Comparison of ENCODE assay signal across 13 cellular contexts in the genomic region with DNA sequence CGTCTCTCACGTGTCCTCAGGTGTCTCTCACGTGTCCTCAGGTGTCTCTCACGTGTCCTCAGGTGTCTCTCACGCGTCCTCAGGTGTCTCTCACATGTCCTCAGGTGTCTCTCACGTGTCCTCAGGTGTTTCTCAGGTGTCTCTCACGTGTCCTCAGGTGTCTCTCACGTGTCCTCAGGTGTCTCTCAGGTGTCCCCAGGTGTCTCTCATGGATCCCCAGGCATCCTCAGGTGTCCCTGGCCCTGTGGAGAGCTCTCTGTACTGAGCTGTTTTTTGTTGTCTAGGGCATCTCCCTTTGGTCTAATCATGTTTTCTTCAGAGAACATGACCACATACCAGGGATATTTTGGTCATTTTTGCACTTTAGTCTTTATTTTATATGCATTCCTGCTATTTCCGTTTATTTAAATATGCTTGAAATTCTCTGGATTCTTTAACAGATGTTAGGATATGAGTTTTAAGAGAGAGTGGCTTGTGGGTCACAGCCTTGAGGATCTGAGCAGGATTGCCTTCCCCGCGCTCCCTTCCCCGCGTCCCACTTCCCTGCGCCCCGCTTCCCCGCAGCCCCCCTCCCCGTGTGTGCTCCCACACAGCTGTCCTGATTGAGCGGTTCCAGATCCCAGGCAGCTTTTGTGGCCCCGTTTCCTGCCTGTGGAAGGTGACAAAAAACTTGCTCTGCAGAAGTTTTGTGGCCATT. TPM values are rescaled to one million over a fixed set of nuclear protein-coding genes. Genes with fewer than 3 reads are reported as not detected.
DNase-seq lines count a peak whose midpoint lies in the region; ATAC-seq and TF ChIP-seq lines count a peak whose summit lies in the region.
"Had no signal": no experiment of that assay in that cellular context is flagged by ENCODE, and none has a peak within 500 bp of the region (broad histone marks: within the 10 kb centered on the region; RNA-seq: fewer than 3 reads in every experiment).

No MANE protein-coding gene starts in this region.

- H3K79me1 ChIP-seq in mesenchymal stem cell (replicated peaks; ENCODE audit: low read length, poor library complexity, severe bottlenecking): peaks cover 43% of the 10 kb centered on the region

- no peak overlapping the region for H3K4me3 ChIP-seq in HFF-Myc (replicated peaks; ENCODE audit: low read depth, low read length)
- no peak overlapping the region for H3K4me3 ChIP-seq in choroid plexus epithelial cell (ENCODE audit: low read depth, low read length)
- no peak overlapping the region for H3K4me3 ChIP-seq in mesenchymal stem cell (ENCODE audit: insufficient read depth in 1 of 2, low read depth in 1 of 2, low read length in 2 of 2)
- H3K4me3 ChIP-seq: BLaER1 had no signal

- no peak overlapping the region for H2BK120ac ChIP-seq in mesenchymal stem cell (ENCODE audit: low read depth, low read length)

- peaks cover 18% of the 10 kb centered on the region for H3K4me1 ChIP-seq in mesenchymal stem cell (ENCODE audit: control insufficient read depth, insufficient read depth, low read depth, low read length)
- H3K4me1 ChIP-seq: BLaER1 had no signal

- WGBS in mesenchymal stem cell: 82% methylated on average over 20 of the region's 20 CpGs

- no peak for ATAC-seq in HG02884 (IDR thresholded peaks at IDR 0.05; ENCODE audit: unreplicated experiment)
- ATAC-seq in GM18867 (IDR thresholded peaks at IDR 0.05; ENCODE audit: unreplicated experiment): no peak
- ATAC-seq in GM18519 (IDR thresholded peaks at IDR 0.05; ENCODE audit: low FRiP score, unreplicated experiment): no peak
- ATAC-seq: activated CD4-positive, CD25-positive, alpha-beta regulatory T cell treated with anti-CD3 and anti-CD28 coated beads, Interleukin-2, amount 50 U/mL, for 24 hours had no signal

- peaks cover 46 to 64% of the 10 kb centered on the region in 2 experiments for H3K36me3 ChIP-seq in mesenchymal stem cell (ENCODE audit: control insufficient read depth in 1 of 2, insufficient read depth in 2 of 2, low read depth in 1 of 2, low read length in 2 of 2)

- TF ChIP-seq CTCF in HFF-Myc (IDR thresholded peaks at IDR 0.05; ENCODE audit: low read depth, low read length, missing control alignments) (no peak), choroid plexus epithelial cell (conservative IDR thresholded peaks at IDR 0.05; ENCODE audit: low read depth, low read length) (no peak)

- H3K18ac ChIP-seq in mesenchymal stem cell (ENCODE audit: low read depth in 1 of 2, low read length in 2 of 2): no peak overlapping the region

- H3K14ac ChIP-seq in mesenchymal stem cell (ENCODE audit: low read length in 2 of 2): no peak overlapping the region

- peak overlapping the region; percentile 51 for H3K27ac ChIP-seq in mesenchymal stem cell (ENCODE audit: low read length, poor library complexity, severe bottlenecking)
- H3K27ac ChIP-seq: BLaER1 had no signal

- no peak overlapping the region for H2AFZ ChIP-seq in mesenchymal stem cell (ENCODE audit: low read depth, low read length)

- no peak overlapping the region for H3K4me2 ChIP-seq in mesenchymal stem cell (ENCODE audit: low read length, poor library complexity, severe bottlenecking)
- H3K4me2 ChIP-seq: BLaER1 had no signal

- no peak overlapping the region for H4K8ac ChIP-seq in mesenchymal stem cell (ENCODE audit: low read length)

- H2BK15ac ChIP-seq in mesenchymal stem cell (ENCODE audit: low read depth, poor library complexity, severe bottlenecking): no peak overlapping the region

- H3K4ac ChIP-seq in mesenchymal stem cell (ENCODE audit: low read depth in 1 of 2, low read length in 2 of 2): no peak overlapping the region

- H3K9me3 ChIP-seq in mesenchymal stem cell (ENCODE audit: control insufficient read depth, low read length): no peaks in the 10 kb centered on the region
- H3K9me3 ChIP-seq: BLaER1 had no signal

- no peaks in the 10 kb centered on the region for H3K27me3 ChIP-seq in mesenchymal stem cell (ENCODE audit: control insufficient read depth in 1 of 2, insufficient read depth in 1 of 2, low read length in 2 of 2)
- H3K27me3 ChIP-seq: BLaER1 had no signal

- no peak overlapping the region for H2AK5ac ChIP-seq in mesenchymal stem cell (ENCODE audit: low read length, severe bottlenecking)

- H4K91ac ChIP-seq in mesenchymal stem cell (ENCODE audit: low read length): no peak overlapping the region

- no peak overlapping the region for H2BK12ac ChIP-seq in mesenchymal stem cell (ENCODE audit: low read length in 2 of 2)

- H2BK5ac ChIP-seq in mesenchymal stem cell (ENCODE audit: low read depth, low read length, poor library complexity, severe bottlenecking): no peak overlapping the region

- no peak overlapping the region for H3K9ac ChIP-seq in mesenchymal stem cell (ENCODE audit: low read length)
- H3K9ac ChIP-seq: BLaER1 had no signal

- no peak overlapping the region for H3K23ac ChIP-seq in mesenchymal stem cell (ENCODE audit: low read length in 2 of 2)

- DNase-seq in AG08395 (ENCODE audit: low spot score) (peak; percentile 52), HFF-Myc (ENCODE audit: extremely low read depth, low read depth) (peak; percentile 4), choroid plexus epithelial cell (ENCODE audit: low read depth) (peak; percentile 75), mesenchymal stem cell (peak; percentile 40), nucleus accumbens (lab: John Stamatoyannopoulos, UW) (no peak)
- DNase-seq: activated T-cell treated with anti-CD3 and anti-CD28 coated beads for 4 hours; Karpas-422; stimulated activated CD4-positive, alpha-beta T cell treated with anti-CD3 and anti-CD28 coated beads, Interleukin-1b, Interleukin-23, amount 100 ng/mL, for 48 hours had no signal

RNA-seq across cellular contexts. Expression of a gene that starts 31.9 kb away (rescaled TPM):
- not detected for polyA plus RNA-seq in mesenchymal stem cell (2013, experiment 1 of 2)
- not detected for polyA plus RNA-seq in mesenchymal stem cell (2013, experiment 2 of 2)

RNA-seq across cellular contexts. Expression of a gene that starts 40.9 kb away (rescaled TPM):
- not detected for polyA plus RNA-seq in mesenchymal stem cell (2013, experiment 1 of 2)
- polyA plus RNA-seq in mesenchymal stem cell (2013, experiment 2 of 2): not detected

RNA-seq across cellular contexts. Expression of a gene that starts 41.6 kb away (rescaled TPM):
- polyA plus RNA-seq in mesenchymal stem cell (2013, experiment 1 of 2): 60.2 TPM
- 62.5 TPM for polyA plus RNA-seq in mesenchymal stem cell (2013, experiment 2 of 2)

Comparison
In these comparisons a context has a peak if more than half of its experiments do, and no peak if none do; other contexts are left out.
1. DNase-seq: peak in AG08395 (single experiment), HFF-Myc (single experiment), choroid plexus epithelial cell (single experiment) and mesenchymal stem cell (single experiment); none in nucleus accumbens (0 of 56).